Comparison of ENCODE assay signal across 26 cellular contexts in the genomic region with DNA sequence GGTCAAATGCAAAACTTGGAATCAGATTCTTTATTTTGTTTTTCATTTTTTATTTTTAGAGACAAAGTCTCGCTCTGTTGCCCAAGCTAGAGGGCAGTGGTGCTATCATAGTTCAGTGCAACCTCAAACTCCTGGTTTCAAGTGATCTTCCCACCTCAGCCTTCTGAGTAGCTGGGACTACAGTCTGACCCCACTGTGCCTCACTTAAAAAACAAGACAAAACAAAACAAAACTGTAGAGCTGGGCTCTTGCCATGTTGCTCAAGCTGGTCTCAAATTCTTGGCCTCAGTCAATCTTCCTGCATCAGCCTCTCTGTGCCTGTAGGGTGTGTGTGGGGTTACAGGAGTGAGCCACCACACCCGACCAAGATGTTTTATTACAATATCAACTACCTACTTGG.
DNase-seq lines count a peak whose midpoint lies in the region; ATAC-seq and TF ChIP-seq lines count a peak whose summit lies in the region.
"Had no signal": no experiment of that assay in that cellular context is flagged by ENCODE, and none has a peak within 500 bp of the region (broad histone marks: within the 10 kb centered on the region; RNA-seq: fewer than 3 reads in every experiment).

No MANE protein-coding gene starts in this region.

- ATAC-seq in HG03571 (IDR thresholded peaks at IDR 0.05; ENCODE audit: unreplicated experiment) (no peak), HG03354 (IDR thresholded peaks at IDR 0.05; ENCODE audit: poor library complexity, severe bottlenecking, unreplicated experiment) (no peak), HG03108 (IDR thresholded peaks at IDR 0.05; ENCODE audit: unreplicated experiment) (no peak)
- ATAC-seq: stimulated activated naive CD8-positive, alpha-beta T cell treated with anti-CD3 and anti-CD28 coated beads, Interleukin-15, Interleukin-2, amounts not matched to agents 100 U/mL and 50 U/mL, for 24 hours; T-cell had no signal

- H3K4me1 Mint-ChIP-seq in chondrocyte (ENCODE audit: low read depth) = peaks cover 33% of the 10 kb centered on the region
- H3K4me1 Mint-ChIP-seq: T-cell had no signal

- peak overlapping the region; percentile 43 for H3K27ac Mint-ChIP-seq in chondrocyte (ENCODE audit: unreplicated experiment)
- H3K27ac Mint-ChIP-seq: activated naive CD4-positive, alpha-beta T cell treated with anti-CD3 and anti-CD28 coated beads for 36 hours; dendritic cell treated with granulocyte-macrophage colony-stimulating factor and Interleukin-4, amounts not matched to agents 40 ng/mL and 50 ng/mL, for 4 days; progenitor cell of endocrine pancreas; T-cell had no signal

- no peak overlapping the region for H2AFZ ChIP-seq in parathyroid adenoma

- peak overlapping the region; percentile 6 for H3K27ac ChIP-seq in parathyroid adenoma
- H3K27ac ChIP-seq: BLaER1, testis had no signal

- no peaks in the 10 kb centered on the region for H3K36me3 ChIP-seq in parathyroid adenoma (ENCODE audit: control insufficient read depth, insufficient read depth, low read length)
- no peaks in the 10 kb centered on the region for H3K36me3 ChIP-seq in MG63
- H3K36me3 ChIP-seq: BLaER1, HAP-1 had no signal

- peaks cover 4% of the 10 kb centered on the region for H3K4me1 ChIP-seq in parathyroid adenoma
- H3K4me1 ChIP-seq: HAP-1 had no signal

- peaks cover 5% of the 10 kb centered on the region for H3K9me3 Mint-ChIP-seq in chondrocyte (ENCODE audit: low read depth)

- H3K9me3 ChIP-seq in parathyroid adenoma (ENCODE audit: control insufficient read depth, low read length) (no peaks in the 10 kb centered on the region), MG63 (peaks cover 14% of the 10 kb centered on the region)
- H3K9me3 ChIP-seq: HAP-1, testis had no signal

- H3K4me3 ChIP-seq in fibroblast of the aortic adventitia (ENCODE audit: low read depth, low read length) (no peak overlapping the region), parathyroid adenoma (ENCODE audit: low read depth, low read length) (no peak overlapping the region), MG63 (no peak overlapping the region)
- H3K4me3 ChIP-seq: BLaER1, HAP-1, testis had no signal

- no peaks in the 10 kb centered on the region for H3K27me3 ChIP-seq in parathyroid adenoma (ENCODE audit: control insufficient read depth, insufficient read depth, low read length)
- H3K27me3 ChIP-seq in MG63 = no peaks in the 10 kb centered on the region
- H3K27me3 ChIP-seq: BLaER1, testis had no signal

- H3K4me2 ChIP-seq in parathyroid adenoma (ENCODE audit: low read length) = no peak overlapping the region
- H3K4me2 ChIP-seq: BLaER1 had no signal

- no peaks in the 10 kb centered on the region for H3K79me2 ChIP-seq in parathyroid adenoma

- TF ChIP-seq CTCF in chondrocyte (IDR thresholded peaks at IDR 0.05) = peak; percentile 51
- peak; percentile 26 for TF ChIP-seq CTCF in fibroblast of the aortic adventitia (IDR thresholded peaks at IDR 0.05; ENCODE audit: insufficient read depth, low read length)
- no peak for TF ChIP-seq CTCF in parathyroid adenoma (IDR thresholded peaks at IDR 0.05)

- H3K27me3 Mint-ChIP-seq in chondrocyte (ENCODE audit: low read depth) = no peaks in the 10 kb centered on the region
- H3K27me3 Mint-ChIP-seq: dendritic cell treated with granulocyte-macrophage colony-stimulating factor and Interleukin-4, amounts not matched to agents 40 ng/mL and 50 ng/mL, for 4 days had no signal

- DNase-seq in AG20443 (ENCODE audit: low spot score) (peak; percentile 32), chondrocyte (ENCODE audit: low spot score) (no peak), fibroblast of the aortic adventitia (ENCODE audit: low read depth) (peak; percentile 77), MG63 (no peak)
- DNase-seq: activated CD4-positive, alpha-beta T cell treated with anti-CD3 and anti-CD28 coated beads, Interleukin-2, amount 50 U/mL, for 48 hours; activated CD4-positive, CD25-positive, alpha-beta regulatory T cell; activated naive CD4-positive, alpha-beta T cell treated with anti-CD3 and anti-CD28 coated beads for 36 hours; foreskin melanocyte; GDM1; KBM-7; mesenchymal stem cell; NCI-H1436 treated with DMSO at 0.1 percent for 48 hours; NCI-H2107; NCI-H446 treated with DMSO at 0.1 percent for 48 hours; RPMI8226; stimulated activated naive CD8-positive, alpha-beta T cell treated with anti-CD3 and anti-CD28 coated beads, Interleukin-15, Interleukin-2, amounts not matched to agents 100 U/mL and 50 U/mL, for 24 hours; T-cell; testis had no signal

- H3K36me3 Mint-ChIP-seq in chondrocyte (ENCODE audit: low read depth) = peaks cover 3% of the 10 kb centered on the region
- H3K36me3 Mint-ChIP-seq: T-cell had no signal

- no peak overlapping the region for H3K9ac ChIP-seq in parathyroid adenoma
- H3K9ac ChIP-seq: BLaER1 had no signal

- H3K4me3 Mint-ChIP-seq in chondrocyte (ENCODE audit: unreplicated experiment) = no peak overlapping the region
- H3K4me3 Mint-ChIP-seq: activated naive CD4-positive, alpha-beta T cell treated with anti-CD3 and anti-CD28 coated beads for 36 hours; dendritic cell treated with granulocyte-macrophage colony-stimulating factor and Interleukin-4, amounts not matched to agents 40 ng/mL and 50 ng/mL, for 4 days; T-cell had no signal

Comparison
In these comparisons a context has a peak if more than half of its experiments do, and no peak if none do; other contexts are left out.
1. DNase-seq: peak in AG20443 (single experiment) and fibroblast of the aortic adventitia (single experiment); none in chondrocyte (single experiment) and MG63 (single experiment).